8 cellular contexts compared by ENCODE assay signal in the genomic region with DNA sequence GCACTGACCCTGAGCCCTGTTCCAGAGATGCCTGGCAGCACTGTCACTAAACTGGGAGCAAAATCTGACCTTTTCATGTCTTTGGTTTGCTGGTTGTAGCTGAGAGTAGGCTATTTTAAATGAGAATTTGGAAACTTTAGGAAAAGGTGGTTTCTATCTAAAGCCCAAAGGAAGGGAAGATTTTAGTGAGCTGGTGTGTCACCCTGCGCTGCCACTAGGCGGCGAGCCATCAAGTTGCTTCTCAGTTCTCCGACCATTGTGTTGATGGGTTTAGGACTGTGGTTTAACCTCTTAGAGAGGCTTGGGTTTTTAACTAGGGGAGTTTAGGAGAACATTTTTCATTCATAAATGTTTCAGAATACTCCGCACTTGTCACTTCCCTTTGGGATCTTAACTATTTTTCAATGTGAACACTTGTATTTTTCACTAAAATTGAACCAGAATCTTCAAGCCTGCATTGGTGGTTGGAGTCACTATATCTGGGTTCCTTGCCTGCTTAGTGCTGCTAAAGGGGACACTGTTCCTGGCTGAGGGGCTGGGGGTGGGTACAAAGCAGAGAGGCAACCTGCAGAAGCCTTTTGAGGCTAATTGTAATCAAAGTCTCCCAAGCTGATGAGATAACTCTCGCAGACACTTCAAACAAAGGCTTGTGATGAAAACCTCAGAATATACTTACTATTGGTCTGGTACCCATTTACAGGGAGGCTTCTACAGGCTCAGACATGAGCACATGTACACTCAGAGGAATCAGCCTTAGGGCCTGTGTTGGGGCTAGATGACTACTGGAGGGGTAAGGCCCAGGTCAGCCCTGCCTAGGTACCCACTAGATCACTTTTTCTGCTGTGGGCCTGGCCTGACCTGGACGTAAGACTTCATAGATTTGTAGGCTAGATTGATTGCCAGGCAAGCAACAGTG. TPM values are rescaled to one million over a fixed set of nuclear protein-coding genes. Genes with fewer than 3 reads are reported as not detected.
A peak's percentile ranks its signal among the peaks of the same experiment; 100 is the strongest.
DNase-seq lines count a peak whose midpoint lies in the region; ATAC-seq and TF ChIP-seq lines count a peak whose summit lies in the region.

No MANE protein-coding gene starts in this region.

- intact Hi-C loops in colonic mucosa (cut with DNase I): no loop called here

- H3K4me3 ChIP-seq in GM06990 (replicated peaks; ENCODE audit: low read depth, low read length) (no peak overlapping the region), colonic mucosa (no peak overlapping the region)

- TF ChIP-seq CTCF in GM06990 (IDR thresholded peaks at IDR 0.05; ENCODE audit: insufficient read depth, low read length, poor library complexity, severe bottlenecking) (peak; percentile 87), colonic mucosa (IDR thresholded peaks at IDR 0.05) (peak; percentile 64), neural crest cell (conservative IDR thresholded peaks at IDR 0.05) (peak; percentile 83)

- H3K4me3 Mint-ChIP-seq in neural crest cell: no peak overlapping the region

- DNase-seq in GM06990 (ENCODE audit: extremely low read depth, insufficient read length) (no peak), M059J (ENCODE audit: low read depth) (peak; percentile 33), colonic mucosa (no peak), neural crest cell (ENCODE audit: low read depth, low spot score) (peak; percentile 37), NCI-H1436 (lab: John Stamatoyannopoulos, UW) (no peak), mesenteric fat pad (ENCODE audit: low spot score) (no peak)
- DNase-seq in activated CD8-positive, alpha-beta memory T cell treated with anti-CD3 and anti-CD28 coated beads for 24 hours: no peak

- peaks cover 12% of the 10 kb centered on the region for H3K4me1 ChIP-seq in colonic mucosa

- peaks cover 18% of the 10 kb centered on the region for H3K36me3 ChIP-seq in GM06990 (ENCODE audit: control insufficient read depth, insufficient read depth, low read length)
- no peaks in the 10 kb centered on the region for H3K36me3 ChIP-seq in colonic mucosa

- ATAC-seq in HG02571 (IDR thresholded peaks at IDR 0.05; ENCODE audit: unreplicated experiment): no peak

- no peaks in the 10 kb centered on the region for H3K4me1 Mint-ChIP-seq in neural crest cell

- no peaks in the 10 kb centered on the region for H3K9me3 ChIP-seq in colonic mucosa

- no peak overlapping the region for H3K9ac ChIP-seq in colonic mucosa (ENCODE audit: low read depth in 2 of 2, low read length in 2 of 2)

- no peaks in the 10 kb centered on the region for H3K27me3 Mint-ChIP-seq in neural crest cell (ENCODE audit: low read depth)

- peak overlapping the region; percentile 46 for H3K27ac ChIP-seq in colonic mucosa

- no peak overlapping the region for H3K27ac Mint-ChIP-seq in neural crest cell (ENCODE audit: unreplicated experiment)

- H3K36me3 Mint-ChIP-seq in neural crest cell (ENCODE audit: low read depth): peaks cover 12% of the 10 kb centered on the region

- no peaks in the 10 kb centered on the region for H3K27me3 ChIP-seq in GM06990 (replicated peaks; ENCODE audit: control insufficient read depth, insufficient read depth, low read length)
- no peaks in the 10 kb centered on the region for H3K27me3 ChIP-seq in colonic mucosa

- H3K9me3 Mint-ChIP-seq in neural crest cell: no peaks in the 10 kb centered on the region

RNA-seq across cellular contexts. Expression of gene EXOSC7, which starts 16.8 kb away (rescaled TPM):
- 43.4 and 45.1 TPM in 2 replicates for total RNA-seq in M059J (2014; rRNA removed; shearing (Covaris generic))
- total RNA-seq in colonic mucosa (10 to 100 TPM; 24.9 to 35.6 TPM), neural crest cell (50.7 and 55.6 TPM in 2 replicates), mesenteric fat pad (35.4 TPM)

RNA-seq across cellular contexts. Expression of gene ZDHHC3, which starts 16.8 kb away (rescaled TPM):
- total RNA-seq in M059J (2014; rRNA removed; shearing (Covaris generic)): 56.7 and 58.1 TPM in 2 replicates
- 100 to 1,000 TPM; 152 to 162 TPM for total RNA-seq in colonic mucosa
- total RNA-seq in neural crest cell: 56.7 and 62.2 TPM in 2 replicates
- total RNA-seq in mesenteric fat pad: 108 TPM

RNA-seq across cellular contexts. Expression of gene CLEC3B, which starts 33.3 kb away (rescaled TPM):
- 2.2 TPM in 1 of 2 replicates, not detected in the other for total RNA-seq in M059J (2014; rRNA removed; shearing (Covaris generic))
- total RNA-seq in colonic mucosa (10 to 100 TPM in 1 of 2 donors, 1 to 10 TPM in 1; 9.6 to 28.9 TPM), neural crest cell (not detected in 2 replicates), mesenteric fat pad (217 TPM)

Comparison
In these comparisons a context has a peak if more than half of its experiments do, and no peak if none do; other contexts are left out.
1. DNase-seq: peak in M059J (single experiment) and neural crest cell (single experiment); none in GM06990 (single experiment), colonic mucosa (single experiment), NCI-H1436 (single experiment), mesenteric fat pad (single experiment) and activated CD8-positive, alpha-beta memory T cell treated with anti-CD3 and anti-CD28 coated beads for 24 hours (single experiment).
2. Peak in every context shown above with its lines, with median percentiles within 50 percentile points of each other: CTCF ChIP-seq.